ENCODE assay signal across 9 cellular contexts in the genomic region with DNA sequence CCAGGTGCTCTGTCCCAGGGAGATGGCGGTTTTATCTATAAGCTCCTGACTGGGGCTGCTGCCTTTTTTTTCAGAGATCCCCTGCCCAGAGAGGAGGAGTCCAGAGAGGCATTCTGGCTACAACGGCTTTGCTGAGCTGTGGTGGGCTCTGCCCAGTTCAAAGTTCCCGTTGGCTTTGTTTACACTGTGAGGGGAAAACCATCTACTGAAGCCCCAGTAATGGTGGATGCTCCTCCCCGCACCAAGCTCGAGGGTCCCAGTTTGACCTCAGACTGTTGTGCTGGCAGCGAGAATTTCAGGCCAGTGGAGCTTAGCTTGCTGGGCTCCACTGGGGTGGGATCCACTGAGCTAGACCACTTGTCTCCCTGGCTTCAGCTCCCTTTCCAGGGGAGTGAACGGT. TPM values are rescaled to one million over a fixed set of nuclear protein-coding genes. Genes with fewer than 3 reads are reported as not detected.
"Had no signal": no experiment of that assay in that cellular context is flagged by ENCODE, and none has a peak within 500 bp of the region (broad histone marks: within the 10 kb centered on the region; RNA-seq: fewer than 3 reads in every experiment).

No MANE protein-coding gene starts in this region.

- ATAC-seq: GM12878 had no signal

- H3K4me3 ChIP-seq: GM12878 had no signal

- FAIRE-seq: G401.6, GM12878, GM12891, GM12892, GM18507, GM19239 had no signal

- DNase-seq: GDM1, GF-D8 had no signal

RNA-seq across cellular contexts. Expression of a gene that starts 16.4 kb away (rescaled TPM):
- total RNA-seq: G401, GM12878 had no signal
